In the genomic region with DNA sequence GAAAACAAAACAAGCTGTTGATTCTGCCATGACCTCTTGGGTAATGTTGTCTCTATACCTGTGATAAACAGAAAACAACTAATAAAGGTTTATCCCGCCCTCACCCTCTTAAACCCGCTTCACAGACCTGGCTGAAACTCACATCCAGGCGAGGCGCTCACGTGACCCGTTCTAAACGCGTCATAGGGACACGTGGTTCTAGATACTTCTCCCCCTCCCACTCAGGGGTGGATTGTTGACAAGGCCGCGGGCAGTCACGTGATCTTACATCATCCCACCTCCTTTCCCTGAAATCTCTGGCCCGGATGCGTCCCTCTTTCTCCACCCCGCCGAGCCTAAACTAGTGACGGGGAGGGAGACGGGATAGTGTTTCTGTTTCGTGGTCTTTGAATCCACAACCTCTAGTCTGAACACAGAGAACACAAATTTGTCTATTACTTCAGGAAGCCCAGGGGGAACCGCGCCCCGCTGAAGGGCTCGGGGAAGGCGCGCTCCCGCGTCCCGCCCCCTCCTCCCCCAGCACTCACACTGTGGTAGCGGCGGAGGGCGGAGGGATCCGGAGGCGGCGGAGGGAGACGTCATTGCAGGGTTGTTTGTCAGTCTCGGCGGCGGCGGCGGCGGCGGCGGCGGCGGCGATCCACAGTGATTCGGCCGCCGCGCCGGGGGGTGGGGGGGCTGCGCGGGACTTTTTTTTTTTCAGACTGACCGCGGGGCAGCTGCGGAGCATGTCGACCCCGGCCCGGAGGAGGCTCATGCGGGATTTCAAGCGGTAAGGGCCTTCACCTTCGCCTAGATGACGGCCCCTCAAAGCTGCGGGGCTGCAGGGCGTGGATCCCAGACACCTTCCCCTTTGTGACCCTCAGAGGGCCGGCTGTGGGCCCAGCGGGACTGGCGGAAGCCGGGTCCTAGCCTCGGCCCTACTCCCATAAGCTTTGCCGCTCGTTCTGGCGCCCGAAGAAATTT, we compare ENCODE assay signal across 1 cellular context.
TF ChIP-seq lines count a peak whose summit lies in the region.

UBE2B (plus strand) TSS at position 699 of the 963 bp plus-strand sequence; CDS start at position 726, 27 bp downstream.

TF ChIP-seq in HepG2, 621 proteins besides CTCF, POLR2A, EP300 and RAD21 (continued from another document and continues in another):
- TF ChIP-seq, protein P1, sequence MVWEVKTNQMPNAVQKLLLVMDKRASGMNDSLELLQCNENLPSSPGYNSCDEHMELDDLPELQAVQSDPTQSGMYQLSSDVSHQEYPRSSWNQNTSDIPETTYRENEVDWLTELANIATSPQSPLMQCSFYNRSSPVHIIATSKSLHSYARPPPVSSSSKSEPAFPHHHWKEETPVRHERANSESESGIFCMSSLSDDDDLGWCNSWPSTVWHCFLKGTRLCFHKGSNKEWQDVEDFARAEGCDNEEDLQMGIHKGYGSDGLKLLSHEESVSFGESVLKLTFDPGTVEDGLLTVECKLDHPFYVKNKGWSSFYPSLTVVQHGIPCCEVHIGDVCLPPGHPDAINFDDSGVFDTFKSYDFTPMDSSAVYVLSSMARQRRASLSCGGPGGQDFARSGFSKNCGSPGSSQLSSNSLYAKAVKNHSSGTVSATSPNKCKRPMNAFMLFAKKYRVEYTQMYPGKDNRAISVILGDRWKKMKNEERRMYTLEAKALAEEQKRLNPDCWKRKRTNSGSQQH (CRISPR knock-in tag; IDR thresholded peaks at IDR 0.05; ENCODE audit: low read depth): peak; percentile 22; the same call in 1 of the 2 replicates
- peak; percentile 52; the same call in 1 of the 2 replicates for TF ChIP-seq ZNF501 (CRISPR knock-in tag; IDR thresholded peaks at IDR 0.05)
- no peak for TF ChIP-seq SMARCE1 (IDR thresholded peaks at IDR 0.05; ENCODE audit: borderline replicate concordance)
- peak; percentile 90 for TF ChIP-seq ATF1 (CRISPR knock-in tag; IDR thresholded peaks at IDR 0.05)
- TF ChIP-seq KLF6 (CRISPR knock-in tag; IDR thresholded peaks at IDR 0.05): peak; percentile 97
- TF ChIP-seq ZNF629 (CRISPR knock-in tag; conservative IDR thresholded peaks at IDR 0.05): no peak
- TF ChIP-seq CHCHD3 (CRISPR knock-in tag; IDR thresholded peaks at IDR 0.05): no peak
- TF ChIP-seq SALL2 (CRISPR knock-in tag; IDR thresholded peaks at IDR 0.05): peak; percentile 79
- TF ChIP-seq ZMAT3 (CRISPR knock-in tag; conservative IDR thresholded peaks at IDR 0.05): peak; percentile 44; the same call in 1 of the 2 replicates
- no peak for TF ChIP-seq TCF7L2 (IDR thresholded peaks at IDR 0.05; ENCODE audit: low read depth, low read length)
- no peak; the same call in none of the 2 replicates for TF ChIP-seq ETV6 (CRISPR knock-in tag; conservative IDR thresholded peaks at IDR 0.05)
- TF ChIP-seq, protein P2, sequence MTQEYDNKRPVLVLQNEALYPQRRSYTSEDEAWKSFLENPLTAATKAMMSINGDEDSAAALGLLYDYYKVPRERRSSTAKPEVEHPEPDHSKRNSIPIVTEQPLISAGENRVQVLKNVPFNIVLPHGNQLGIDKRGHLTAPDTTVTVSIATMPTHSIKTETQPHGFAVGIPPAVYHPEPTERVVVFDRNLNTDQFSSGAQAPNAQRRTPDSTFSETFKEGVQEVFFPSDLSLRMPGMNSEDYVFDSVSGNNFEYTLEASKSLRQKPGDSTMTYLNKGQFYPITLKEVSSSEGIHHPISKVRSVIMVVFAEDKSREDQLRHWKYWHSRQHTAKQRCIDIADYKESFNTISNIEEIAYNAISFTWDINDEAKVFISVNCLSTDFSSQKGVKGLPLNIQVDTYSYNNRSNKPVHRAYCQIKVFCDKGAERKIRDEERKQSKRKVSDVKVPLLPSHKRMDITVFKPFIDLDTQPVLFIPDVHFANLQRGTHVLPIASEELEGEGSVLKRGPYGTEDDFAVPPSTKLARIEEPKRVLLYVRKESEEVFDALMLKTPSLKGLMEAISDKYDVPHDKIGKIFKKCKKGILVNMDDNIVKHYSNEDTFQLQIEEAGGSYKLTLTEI (CRISPR knock-in tag; conservative IDR thresholded peaks at IDR 0.05): no peak
- peak; percentile 70 for TF ChIP-seq POLR2G (IDR thresholded peaks at IDR 0.05; ENCODE audit: low read depth, low read length)
- peak; percentile 77; the same call in 1 of the 2 replicates for TF ChIP-seq ZNF878 (CRISPR knock-in tag; IDR thresholded peaks at IDR 0.05)
- peak; percentile 90; the same call in 1 of the 2 replicates for TF ChIP-seq TSC22D2 (CRISPR knock-in tag; IDR thresholded peaks at IDR 0.05; ENCODE audit: borderline replicate concordance)
- peak; percentile 90 for TF ChIP-seq GATAD1 (CRISPR knock-in tag; IDR thresholded peaks at IDR 0.05)
- TF ChIP-seq ZNF605 (CRISPR knock-in tag; IDR thresholded peaks at IDR 0.05): peak; percentile 56; the same call in 1 of the 2 replicates
- TF ChIP-seq SNAI1 (CRISPR knock-in tag; IDR thresholded peaks at IDR 0.05; ENCODE audit: borderline replicate concordance): no peak
- peak; percentile 44; the same call in 1 of the 2 replicates for TF ChIP-seq KDM5B (CRISPR knock-in tag; IDR thresholded peaks at IDR 0.05; ENCODE audit: borderline replicate concordance)
- TF ChIP-seq FOXO4 (CRISPR knock-in tag; conservative IDR thresholded peaks at IDR 0.05): 0 out of 2 replicates have a peak, but pooled peaks have one; percentile 79
- no peak for TF ChIP-seq ZNF24 (IDR thresholded peaks at IDR 0.05)
- TF ChIP-seq, protein P3, sequence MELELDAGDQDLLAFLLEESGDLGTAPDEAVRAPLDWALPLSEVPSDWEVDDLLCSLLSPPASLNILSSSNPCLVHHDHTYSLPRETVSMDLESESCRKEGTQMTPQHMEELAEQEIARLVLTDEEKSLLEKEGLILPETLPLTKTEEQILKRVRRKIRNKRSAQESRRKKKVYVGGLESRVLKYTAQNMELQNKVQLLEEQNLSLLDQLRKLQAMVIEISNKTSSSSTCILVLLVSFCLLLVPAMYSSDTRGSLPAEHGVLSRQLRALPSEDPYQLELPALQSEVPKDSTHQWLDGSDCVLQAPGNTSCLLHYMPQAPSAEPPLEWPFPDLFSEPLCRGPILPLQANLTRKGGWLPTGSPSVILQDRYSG (CRISPR knock-in tag; IDR thresholded peaks at IDR 0.05): no peak
- no peak; the same call in 1 of the 2 replicates for TF ChIP-seq ZNF274 (CRISPR knock-in tag; IDR thresholded peaks at IDR 0.05)
- no peak for TF ChIP-seq NFRKB (IDR thresholded peaks at IDR 0.05)
- 0 out of 2 replicates have a peak, but pooled peaks have one; percentile 10 for TF ChIP-seq ZNF124 (CRISPR knock-in tag; IDR thresholded peaks at IDR 0.05)
- TF ChIP-seq ZNF441 (CRISPR knock-in tag; IDR thresholded peaks at IDR 0.05; ENCODE audit: borderline replicate concordance): peak; percentile 8; the same call in 1 of the 2 replicates
- TF ChIP-seq ZNF687 (CRISPR knock-in tag; IDR thresholded peaks at IDR 0.05): peak; percentile 86
- no peak for TF ChIP-seq SNAPC5 (CRISPR knock-in tag; IDR thresholded peaks at IDR 0.05; ENCODE audit: borderline replicate concordance)
- no peak for TF ChIP-seq HOXA7 (CRISPR knock-in tag; IDR thresholded peaks at IDR 0.05)
- TF ChIP-seq MLLT10 (CRISPR knock-in tag; IDR thresholded peaks at IDR 0.05): no peak
- TF ChIP-seq ZC3H4 (CRISPR knock-in tag; IDR thresholded peaks at IDR 0.05; ENCODE audit: borderline replicate concordance): no peak
- peak; percentile 85 for TF ChIP-seq FOXO1 (CRISPR knock-in tag; IDR thresholded peaks at IDR 0.05)
- no peak; the same call in 1 of the 2 replicates for TF ChIP-seq ZFP62 (CRISPR knock-in tag; IDR thresholded peaks at IDR 0.05)
- TF ChIP-seq ZKSCAN5 (CRISPR knock-in tag; IDR thresholded peaks at IDR 0.05): no peak
- TF ChIP-seq SAP130 (CRISPR knock-in tag; IDR thresholded peaks at IDR 0.05; ENCODE audit: low read depth): peak; percentile 96
- TF ChIP-seq SMYD3 (CRISPR knock-in tag; IDR thresholded peaks at IDR 0.05): peak; percentile 53; the same call in 1 of the 2 replicates
- TF ChIP-seq ZNF224 (CRISPR knock-in tag; IDR thresholded peaks at IDR 0.05): peak; percentile 87
- TF ChIP-seq CREBL2 (CRISPR knock-in tag; IDR thresholded peaks at IDR 0.05; ENCODE audit: borderline replicate concordance): no peak
- TF ChIP-seq FLYWCH1 (CRISPR knock-in tag; IDR thresholded peaks at IDR 0.05): no peak
- TF ChIP-seq RBAK (CRISPR knock-in tag; IDR thresholded peaks at IDR 0.05): no peak
- TF ChIP-seq ARNT (IDR thresholded peaks at IDR 0.05): no peak
- no peak for TF ChIP-seq ZNF337 (CRISPR knock-in tag; IDR thresholded peaks at IDR 0.05; ENCODE audit: borderline replicate concordance, low read depth)
- TF ChIP-seq ZNF253 (CRISPR knock-in tag; IDR thresholded peaks at IDR 0.05; ENCODE audit: borderline replicate concordance): peak; percentile 88; the same call in 1 of the 2 replicates
- TF ChIP-seq MZF1 (CRISPR knock-in tag; IDR thresholded peaks at IDR 0.05; ENCODE audit: borderline replicate concordance): no peak
- no peak for TF ChIP-seq PRMT3 (CRISPR knock-in tag; IDR thresholded peaks at IDR 0.05; ENCODE audit: borderline replicate concordance, low read depth)
- TF ChIP-seq, protein P4, sequence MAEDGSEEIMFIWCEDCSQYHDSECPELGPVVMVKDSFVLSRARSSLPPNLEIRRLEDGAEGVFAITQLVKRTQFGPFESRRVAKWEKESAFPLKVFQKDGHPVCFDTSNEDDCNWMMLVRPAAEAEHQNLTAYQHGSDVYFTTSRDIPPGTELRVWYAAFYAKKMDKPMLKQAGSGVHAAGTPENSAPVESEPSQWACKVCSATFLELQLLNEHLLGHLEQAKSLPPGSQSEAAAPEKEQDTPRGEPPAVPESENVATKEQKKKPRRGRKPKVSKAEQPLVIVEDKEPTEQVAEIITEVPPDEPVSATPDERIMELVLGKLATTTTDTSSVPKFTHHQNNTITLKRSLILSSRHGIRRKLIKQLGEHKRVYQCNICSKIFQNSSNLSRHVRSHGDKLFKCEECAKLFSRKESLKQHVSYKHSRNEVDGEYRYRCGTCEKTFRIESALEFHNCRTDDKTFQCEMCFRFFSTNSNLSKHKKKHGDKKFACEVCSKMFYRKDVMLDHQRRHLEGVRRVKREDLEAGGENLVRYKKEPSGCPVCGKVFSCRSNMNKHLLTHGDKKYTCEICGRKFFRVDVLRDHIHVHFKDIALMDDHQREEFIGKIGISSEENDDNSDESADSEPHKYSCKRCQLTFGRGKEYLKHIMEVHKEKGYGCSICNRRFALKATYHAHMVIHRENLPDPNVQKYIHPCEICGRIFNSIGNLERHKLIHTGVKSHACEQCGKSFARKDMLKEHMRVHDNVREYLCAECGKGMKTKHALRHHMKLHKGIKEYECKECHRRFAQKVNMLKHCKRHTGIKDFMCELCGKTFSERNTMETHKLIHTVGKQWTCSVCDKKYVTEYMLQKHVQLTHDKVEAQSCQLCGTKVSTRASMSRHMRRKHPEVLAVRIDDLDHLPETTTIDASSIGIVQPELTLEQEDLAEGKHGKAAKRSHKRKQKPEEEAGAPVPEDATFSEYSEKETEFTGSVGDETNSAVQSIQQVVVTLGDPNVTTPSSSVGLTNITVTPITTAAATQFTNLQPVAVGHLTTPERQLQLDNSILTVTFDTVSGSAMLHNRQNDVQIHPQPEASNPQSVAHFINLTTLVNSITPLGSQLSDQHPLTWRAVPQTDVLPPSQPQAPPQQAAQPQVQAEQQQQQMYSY (CRISPR knock-in tag; IDR thresholded peaks at IDR 0.05): no peak; the same call in 1 of the 2 replicates
- no peak for TF ChIP-seq PBX2 (CRISPR knock-in tag; IDR thresholded peaks at IDR 0.05)
- TF ChIP-seq RARG (CRISPR knock-in tag; IDR thresholded peaks at IDR 0.05; ENCODE audit: low read depth): 0 out of 2 replicates have a peak, but pooled peaks have one; percentile 63
- TF ChIP-seq ZMYM2 (CRISPR knock-in tag; IDR thresholded peaks at IDR 0.05): no peak
- peak; percentile 78; the same call in 1 of the 2 replicates for TF ChIP-seq KLF12 (CRISPR knock-in tag; IDR thresholded peaks at IDR 0.05; ENCODE audit: borderline replicate concordance)
